9 cellular contexts compared by ENCODE assay signal in genomic region chr10:69515699-69516547, GRCh38. TPM values are rescaled to one million over a fixed set of nuclear protein-coding genes. Genes with fewer than 3 reads are reported as not detected.
A peak's percentile ranks its signal among the peaks of the same experiment; 100 is the strongest.
DNase-seq lines count a peak whose midpoint lies in the region; ATAC-seq and TF ChIP-seq lines count a peak whose summit lies in the region.
"Had no signal": no experiment of that assay in that cellular context is flagged by ENCODE, and none has a peak within 500 bp of the region (broad histone marks: within the 10 kb centered on the region; RNA-seq: fewer than 3 reads in every experiment).

No MANE protein-coding gene starts in this region.

- no peak overlapping the region for H2AFZ ChIP-seq in Loucy (ENCODE audit: low read length)

- H3K9me3 ChIP-seq in Loucy (ENCODE audit: insufficient read depth, low read depth, low read length) (no peaks in the 10 kb centered on the region), psoas muscle (no peaks in the 10 kb centered on the region), aorta (ENCODE audit: control insufficient read depth, low read length) (no peaks in the 10 kb centered on the region)

- TF ChIP-seq CTCF in Loucy (conservative IDR thresholded peaks at IDR 0.05; ENCODE audit: low read length) (peak; percentile 87), psoas muscle (IDR thresholded peaks at IDR 0.05) (peak; percentile 58)

- no peaks in the 10 kb centered on the region for H3K9me2 ChIP-seq in Loucy (replicated peaks; ENCODE audit: low read depth, low read length)

- H3K27ac ChIP-seq in psoas muscle: no peak overlapping the region
- H3K27ac ChIP-seq in aorta (ENCODE audit: low read depth in 1 of 2, low read length in 2 of 2): no peak overlapping the region
- H3K27ac ChIP-seq: skin epidermis had no signal

- no peaks in the 10 kb centered on the region for H3K79me2 ChIP-seq in Loucy (ENCODE audit: insufficient read depth, low read length)

- H3K4me1 ChIP-seq in Loucy (ENCODE audit: insufficient read depth, low read length, poor library complexity, severe bottlenecking) (no peaks in the 10 kb centered on the region), psoas muscle (no peaks in the 10 kb centered on the region), aorta (ENCODE audit: control insufficient read depth in 1 of 2, insufficient read depth in 2 of 2, low read length in 2 of 2) (no peaks in the 10 kb centered on the region)

- H3K27me3 ChIP-seq in Loucy (ENCODE audit: insufficient read depth, low read length, poor library complexity, severe bottlenecking) (no peaks in the 10 kb centered on the region), psoas muscle (ENCODE audit: insufficient read depth in 3 of 3, low read length in 2 of 3) (no peaks in the 10 kb centered on the region), aorta (ENCODE audit: control insufficient read depth in 1 of 2, insufficient read depth in 2 of 2, low read length in 1 of 2) (no peaks in the 10 kb centered on the region)

- H3K36me3 ChIP-seq in Loucy (ENCODE audit: insufficient read depth, low read length): no peaks in the 10 kb centered on the region
- peaks cover 0 to 16% of the 10 kb centered on the region in 2 donors for H3K36me3 ChIP-seq in psoas muscle (ENCODE audit: insufficient read depth in 1 of 2, low read depth in 1 of 2)
- no peaks in the 10 kb centered on the region for H3K36me3 ChIP-seq in aorta (ENCODE audit: control insufficient read depth in 1 of 2, insufficient read depth in 2 of 2, low read length in 1 of 2)

- H4K20me1 ChIP-seq in Loucy (ENCODE audit: insufficient read depth, low read length, poor library complexity, severe bottlenecking): no peaks in the 10 kb centered on the region

- H3K4me2 ChIP-seq in Loucy (ENCODE audit: low read depth, low read length, poor library complexity, severe bottlenecking): no peak overlapping the region

- H3K9ac ChIP-seq in Loucy (ENCODE audit: low read depth, low read length, poor library complexity, severe bottlenecking): no peak overlapping the region

- DNase-seq in ACHN: peak; percentile 69
- DNase-seq in activated gamma-delta T cell treated with anti-CD3 and anti-CD28 coated beads, Interleukin-2, amount 50 U/mL, for 16 hours (ENCODE audit: low read depth): peak; percentile 69
- DNase-seq in glomerular visceral epithelial cell (ENCODE audit: extremely low spot score): peak; percentile 75
- DNase-seq in psoas muscle: peak in 1 of 2 donors; percentile 66
- DNase-seq in aorta: peak; percentile 75 to 90

- ATAC-seq in GM19043 (IDR thresholded peaks at IDR 0.05; ENCODE audit: low read depth, unreplicated experiment) (peak; percentile 49), SK-N-SH treated with all-trans-retinoic acid at 6 μM for 48 hours (peak; percentile 99), psoas muscle (peak; percentile 75 to 83 (median 83)), aorta (ENCODE audit: low FRiP score) (peak; percentile 73)

- intact Hi-C loops in psoas muscle (cut with DNase I): loop anchor here (2.0 to 10.0 kb wide), 3 partner anchors 119 to 199 kb away; no protein-coding TSS in a partner anchor
- intact Hi-C loops in aorta (cut with DNase I): loop anchor here (1.0 to 2.0 kb wide), 2 partner anchors 122 to 123 kb away; no protein-coding TSS in a partner anchor

- no peaks in the 10 kb centered on the region for H3F3A ChIP-seq in Loucy (ENCODE audit: low read depth)

- H3K4me3 ChIP-seq in Loucy (ENCODE audit: low read length, poor library complexity, severe bottlenecking) (no peak overlapping the region), psoas muscle (no peak overlapping the region), aorta (ENCODE audit: low read length in 2 of 2) (no peak overlapping the region)
- H3K4me3 ChIP-seq: skin epidermis had no signal

- in situ Hi-C loops in ACHN (cut with HindIII; ENCODE audit: low pct_ligation_motif_present, low pct_unique_long_range_greater_than_20kb, low sequenced_read_pairs): no loop called here

- 46 to 50% (median 48%) methylated on average over 12 of the region's 12 CpGs for WGBS in psoas muscle, 3 donors
- WGBS in aorta, 2 donors: 22 to 24% methylated on average over 12 of the region's 12 CpGs

TF ChIP-seq in SK-N-SH treated with all-trans-retinoic acid at 6 μM for 48 hours, 23 proteins besides CTCF, POLR2A, EP300 and RAD21:
- TF ChIP-seq GLIS3 (CRISPR knock-in tag; IDR thresholded peaks at IDR 0.05): no peak
- TF ChIP-seq BACH2 (CRISPR knock-in tag; IDR thresholded peaks at IDR 0.05; ENCODE audit: borderline replicate concordance): no peak
- no peak for TF ChIP-seq OSR1 (CRISPR knock-in tag; IDR thresholded peaks at IDR 0.05)

RNA-seq across cellular contexts. Expression of gene NEUROG3, which starts 57.3 kb away (rescaled TPM):
- not detected for total RNA-seq in psoas muscle
- polyA plus RNA-seq in psoas muscle: under 1 TPM in 1 of 3 donors, not detected in 2; 0.01 TPM
- not detected for total RNA-seq in aorta
- polyA plus RNA-seq in aorta: 1 to 10 TPM in 1 of 2 donors, not detected in 1; 1.1 TPM

Comparison
In these comparisons a context has a peak if more than half of its experiments do, and no peak if none do; other contexts are left out.
1. ATAC-seq: peak in every context shown above with its lines; median percentile 99 in SK-N-SH treated with all-trans-retinoic acid at 6 μM for 48 hours; 83 in psoas muscle; 73 in aorta; 49 in GM19043.